In genomic region chr17:29577778-29578211, GRCh38 we compare ENCODE assay signal across 1 cellular context.
TF ChIP-seq lines count a peak whose summit lies in the region.

No MANE protein-coding gene starts in this region.

TF ChIP-seq in IMR-90, 13 proteins besides CTCF, POLR2A, EP300 and RAD21:
- TF ChIP-seq RCOR1 (IDR thresholded peaks at IDR 0.05; ENCODE audit: insufficient replicate concordance, low read length), result no peak
